Comparison of ENCODE assay signal across 22 cellular contexts in the genomic region with DNA sequence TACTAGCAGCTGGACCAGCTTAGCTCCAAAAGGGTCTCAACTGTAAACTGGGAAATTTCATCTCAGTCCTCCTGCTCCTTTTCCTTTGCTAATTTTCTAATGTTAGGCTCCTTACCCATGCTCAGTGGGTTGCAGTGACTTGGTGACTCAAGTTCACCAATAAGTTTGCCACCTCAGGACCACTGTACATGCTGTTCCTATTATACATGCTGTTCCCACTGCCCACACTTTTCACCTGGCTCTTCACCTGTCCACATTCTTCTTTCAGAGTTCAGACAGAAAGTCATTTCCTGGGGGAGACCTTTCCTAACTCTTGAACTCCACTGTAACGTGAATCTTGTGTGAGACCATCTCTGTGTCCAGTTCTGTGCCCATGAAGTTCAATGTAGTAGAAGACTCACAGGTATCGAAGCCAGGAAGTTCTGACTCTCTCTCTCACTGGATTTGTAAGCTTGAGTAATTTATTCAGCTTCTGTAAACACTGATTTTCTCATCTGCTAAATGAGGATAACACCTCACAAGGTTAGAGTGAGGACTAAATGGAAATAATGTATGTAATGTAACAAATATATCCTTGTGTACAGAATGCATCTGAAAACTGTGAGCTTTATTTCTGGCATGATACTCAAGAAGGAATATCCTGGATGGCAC. TPM values are rescaled to one million over a fixed set of nuclear protein-coding genes. Genes with fewer than 3 reads are reported as not detected.
DNase-seq lines count a peak whose midpoint lies in the region; ATAC-seq and TF ChIP-seq lines count a peak whose summit lies in the region.
"Had no signal": no experiment of that assay in that cellular context is flagged by ENCODE, and none has a peak within 500 bp of the region (broad histone marks: within the 10 kb centered on the region; RNA-seq: fewer than 3 reads in every experiment).

No MANE protein-coding gene starts in this region.

- TF ChIP-seq CTCF in DND-41 (IDR thresholded peaks at IDR 0.05; ENCODE audit: borderline replicate concordance, extremely low read depth, low read length, poor library complexity, severe bottlenecking) = no peak
- no peak for TF ChIP-seq CTCF in GM10248 (IDR thresholded peaks at IDR 0.05; ENCODE audit: control extremely low read depth, extremely low read depth, low read depth, missing control alignments)

- H3K4me2 ChIP-seq in DND-41 (ENCODE audit: insufficient read depth, low read length) (no peak overlapping the region), mesendoderm (ENCODE audit: low read length) (no peak overlapping the region)

- ATAC-seq in DND-41 (ENCODE audit: insufficient read depth, low read depth) = no peak
- peak in 1 of 2 donors; percentile 4 for ATAC-seq in activated naive CD4-positive, alpha-beta T cell treated with anti-CD3 and anti-CD28 coated beads, Interleukin-2, amount 50 U/mL, for 72 hours
- ATAC-seq in naive thymus-derived CD8-positive, alpha-beta T cell = no peak
- ATAC-seq in HG03280 (IDR thresholded peaks at IDR 0.05; ENCODE audit: unreplicated experiment) = no peak
- ATAC-seq: left ventricle myocardium superior, mucosa of descending colon had no signal

- no peak overlapping the region for H2BK5ac ChIP-seq in mesendoderm (ENCODE audit: low read length)

- H3K79me2 ChIP-seq in DND-41 (ENCODE audit: insufficient read depth, low read length) = no peaks in the 10 kb centered on the region
- H3K79me2 ChIP-seq in mesendoderm (ENCODE audit: control insufficient read depth, insufficient read depth, low read length) = no peaks in the 10 kb centered on the region

- H3K9me3 ChIP-seq in DND-41 (ENCODE audit: insufficient read depth, low read length, severe bottlenecking) = peaks cover 4% of the 10 kb centered on the region
- H3K9me3 ChIP-seq: mucosa of descending colon had no signal

- no peaks in the 10 kb centered on the region for H3K27me3 Mint-ChIP-seq in activated CD4-positive, alpha-beta T cell treated with anti-CD3 and anti-CD28 coated beads, Interleukin-2, amount 10 ng/mL, durations not matched to agents 24 days and 14 days
- H3K27me3 Mint-ChIP-seq in naive thymus-derived CD8-positive, alpha-beta T cell = no peaks in the 10 kb centered on the region

- intact Hi-C loops in activated CD4-positive, alpha-beta T cell treated with anti-CD3 and anti-CD28 coated beads, Interleukin-2, amount 10 ng/mL, durations not matched to agents 24 days and 14 days (cut with micrococcal nuclease) = loop anchor here (1.0 kb wide), 2 partner anchors 9 to 76 kb away; no protein-coding TSS in a partner anchor

- POLR2A ChIA-PET in naive thymus-derived CD8-positive, alpha-beta T cell (lab: Charles Lee) = interaction anchor here (0.7 to 7.6 kb wide), 7 partner anchors 8 to 288 kb away, joined by 3 to 66 read pairs (median 4); a partner anchor contains a TSS
- POLR2A ChIA-PET in GM10248 (lab: Yijun Ruan, JAX) = no interaction called here

- no peak overlapping the region for H2BK15ac ChIP-seq in mesendoderm (replicated peaks; ENCODE audit: low read depth)

- no peak overlapping the region for H4K5ac ChIP-seq in mesendoderm (ENCODE audit: low read length)

- WGBS in mesendoderm (ENCODE audit: extremely low coverage, insufficient coverage, low lambda C conversion rate) = no CpG with 5 or more reads among the region's 2 CpGs

- no peak overlapping the region for H3K4ac ChIP-seq in mesendoderm (ENCODE audit: low read depth, low read length)

- no peaks in the 10 kb centered on the region for H3K79me1 ChIP-seq in mesendoderm (ENCODE audit: low read length)

- no peak overlapping the region for H3K23ac ChIP-seq in mesendoderm (ENCODE audit: low read length)

- no peak overlapping the region for H2BK120ac ChIP-seq in mesendoderm (ENCODE audit: low read depth, low read length)

- peaks cover 5% of the 10 kb centered on the region for H3K9me3 Mint-ChIP-seq in activated CD4-positive, alpha-beta T cell treated with anti-CD3 and anti-CD28 coated beads, Interleukin-2, amount 10 ng/mL, durations not matched to agents 24 days and 14 days
- H3K9me3 Mint-ChIP-seq in activated naive CD4-positive, alpha-beta T cell treated with anti-CD3 and anti-CD28 coated beads, Interleukin-2, amount 50 U/mL, for 72 hours = peaks cover 0 to 4% of the 10 kb centered on the region in 2 donors
- peaks cover 0 to 6% (median 0%) of the 10 kb centered on the region in 9 donors for H3K9me3 Mint-ChIP-seq in naive thymus-derived CD8-positive, alpha-beta T cell

- H3K4me3 Mint-ChIP-seq in activated CD4-positive, alpha-beta T cell treated with anti-CD3 and anti-CD28 coated beads, Interleukin-2, amount 10 ng/mL, durations not matched to agents 24 days and 14 days = peak overlapping the region; percentile 53
- peak overlapping the region in 6 of 10 donors; percentile 1 to 82 (median 20) for H3K4me3 Mint-ChIP-seq in naive thymus-derived CD8-positive, alpha-beta T cell
- H3K4me3 Mint-ChIP-seq: B cell; dendritic cell treated with granulocyte-macrophage colony-stimulating factor and Interleukin-4, amounts not matched to agents 40 ng/mL and 50 ng/mL, for 4 days had no signal

- no peak overlapping the region for H3K4me3 ChIP-seq in DND-41 (ENCODE audit: low read depth in 1 of 2, low read length in 2 of 2)
- no peak overlapping the region for H3K4me3 ChIP-seq in mesendoderm (ENCODE audit: low read length)
- H3K4me3 ChIP-seq: mucosa of descending colon, spleen had no signal

- H3K27ac ChIP-seq in DND-41 (ENCODE audit: low read length) (peak overlapping the region; percentile 86), mesendoderm (ENCODE audit: low read depth, low read length) (no peak overlapping the region)

- no peaks in the 10 kb centered on the region for H4K20me1 ChIP-seq in DND-41 (ENCODE audit: insufficient read depth, low read length)

- peak overlapping the region; percentile 99 for H3K27ac Mint-ChIP-seq in activated CD4-positive, alpha-beta T cell treated with anti-CD3 and anti-CD28 coated beads, Interleukin-2, amount 10 ng/mL, durations not matched to agents 24 days and 14 days
- H3K27ac Mint-ChIP-seq in activated naive CD4-positive, alpha-beta T cell treated with anti-CD3 and anti-CD28 coated beads, Interleukin-2, amount 50 U/mL, for 72 hours = peak overlapping the region; percentile 100
- peak overlapping the region in 9 of 10 donors; percentile 9 to 98 (median 74) for H3K27ac Mint-ChIP-seq in naive thymus-derived CD8-positive, alpha-beta T cell
- H3K27ac Mint-ChIP-seq: B cell; dendritic cell treated with granulocyte-macrophage colony-stimulating factor and Interleukin-4, amounts not matched to agents 40 ng/mL and 50 ng/mL, for 4 days had no signal

- no peak overlapping the region for H4K8ac ChIP-seq in mesendoderm (ENCODE audit: low read depth, low read length)

- H3K36me3 ChIP-seq in DND-41 (ENCODE audit: insufficient read depth, low read length) (no peaks in the 10 kb centered on the region), mesendoderm (ENCODE audit: control insufficient read depth, insufficient read depth, low read length) (no peaks in the 10 kb centered on the region)
- H3K36me3 ChIP-seq: spleen had no signal

- CTCF ChIA-PET in GM10248 (lab: Yijun Ruan, JAX) = interaction anchor here (0.8 to 2.8 kb wide), 7 partner anchors 9 to 287 kb away, joined by 3 to 14 read pairs (median 4); no protein-coding TSS in a partner anchor

- H3K9ac ChIP-seq in DND-41 (ENCODE audit: low read depth, low read length) = no peak overlapping the region
- H3K9ac ChIP-seq in mesendoderm (ENCODE audit: low read length) = no peak overlapping the region

- peaks cover 65% of the 10 kb centered on the region for H3K4me1 ChIP-seq in DND-41 (ENCODE audit: insufficient read depth, low read length)
- H3K4me1 ChIP-seq in mesendoderm (ENCODE audit: control insufficient read depth, low read depth, low read length) = no peaks in the 10 kb centered on the region

- H3K36me3 Mint-ChIP-seq in activated CD4-positive, alpha-beta T cell treated with anti-CD3 and anti-CD28 coated beads, Interleukin-2, amount 10 ng/mL, durations not matched to agents 24 days and 14 days (ENCODE audit: low read depth) = peaks cover 59% of the 10 kb centered on the region
- H3K36me3 Mint-ChIP-seq in activated naive CD4-positive, alpha-beta T cell treated with anti-CD3 and anti-CD28 coated beads, Interleukin-2, amount 50 U/mL, for 72 hours = peaks cover 47 to 85% of the 10 kb centered on the region in 2 donors
- H3K36me3 Mint-ChIP-seq in naive thymus-derived CD8-positive, alpha-beta T cell = peaks cover 11 to 34% (median 24%) of the 10 kb centered on the region in 3 donors

- DNase-seq in activated CD4-positive, alpha-beta T cell treated with anti-CD3 and anti-CD28 coated beads, Interleukin-2, amount 10 ng/mL, durations not matched to agents 24 days and 14 days = peak; percentile 56
- DNase-seq in activated CD4-positive, alpha-beta T cell treated with anti-CD3 and anti-CD28 coated beads for 4 hours = no peak
- DNase-seq in DND-41 = no peak
- no peak for DNase-seq in activated naive CD4-positive, alpha-beta T cell treated with anti-CD3 and anti-CD28 coated beads, Interleukin-2, amount 50 U/mL, for 72 hours (ENCODE audit: low spot score in 2 of 2)
- no peak for DNase-seq in naive thymus-derived CD8-positive, alpha-beta T cell
- DNase-seq in mesendoderm = no peak
- DNase-seq in GM10248 (ENCODE audit: extremely low spot score) = no peak
- DNase-seq: Calu3; left ventricle myocardium superior; mucosa of descending colon; NCI-H1092; NCI-H2029; NCI-H345; retina; SIG-M5; spleen; stimulated activated CD4-positive, alpha-beta T cell treated with anti-CD3 and anti-CD28 coated beads, Interleukin-4, amount 100 ng/mL, for 4 hours had no signal

- H3K18ac ChIP-seq in mesendoderm (ENCODE audit: low read length) = no peak overlapping the region

- no peaks in the 10 kb centered on the region for H3K27me3 ChIP-seq in DND-41 (ENCODE audit: insufficient read depth, low read length, poor library complexity)
- H3K27me3 ChIP-seq in mesendoderm (ENCODE audit: insufficient read depth, low read length, poor library complexity) = no peaks in the 10 kb centered on the region
- H3K27me3 ChIP-seq: spleen had no signal

- H2AFZ ChIP-seq in DND-41 (ENCODE audit: low read depth, low read length) = no peak overlapping the region

- no peak overlapping the region for H2AK5ac ChIP-seq in mesendoderm (ENCODE audit: low read length)

- peaks cover 69% of the 10 kb centered on the region for H3K4me1 Mint-ChIP-seq in activated CD4-positive, alpha-beta T cell treated with anti-CD3 and anti-CD28 coated beads, Interleukin-2, amount 10 ng/mL, durations not matched to agents 24 days and 14 days
- H3K4me1 Mint-ChIP-seq in naive thymus-derived CD8-positive, alpha-beta T cell = peaks cover 35 to 63% (median 60%) of the 10 kb centered on the region in 4 donors

- H3K56ac ChIP-seq in mesendoderm (ENCODE audit: low read length) = no peak overlapping the region

RNA-seq across cellular contexts. Expression of a gene that starts 17.9 kb away (rescaled TPM):
- total RNA-seq in activated CD4-positive, alpha-beta T cell treated with anti-CD3 and anti-CD28 coated beads, Interleukin-2, amount 10 ng/mL, durations not matched to agents 24 days and 14 days = 500 and 501 TPM in 2 replicates
- total RNA-seq in activated naive CD4-positive, alpha-beta T cell treated with anti-CD3 and anti-CD28 coated beads, Interleukin-2, amount 50 U/mL, for 72 hours = 100 to 1,000 TPM; 291 to 437 TPM
- 100 to 1,000 TPM; 178 to 189 TPM for total RNA-seq in naive thymus-derived CD8-positive, alpha-beta T cell
- 100 to 1,000 TPM; 197 to 240 (median 222) TPM for polyA plus RNA-seq in naive thymus-derived CD8-positive, alpha-beta T cell
- not detected for polyA plus RNA-seq in mesendoderm (2013, experiment 1 of 2)
- not detected for polyA plus RNA-seq in mesendoderm (2013, experiment 2 of 2)
- total RNA-seq: Calu3, H4, LHCN-M2 had no signal
